In the genomic region with DNA sequence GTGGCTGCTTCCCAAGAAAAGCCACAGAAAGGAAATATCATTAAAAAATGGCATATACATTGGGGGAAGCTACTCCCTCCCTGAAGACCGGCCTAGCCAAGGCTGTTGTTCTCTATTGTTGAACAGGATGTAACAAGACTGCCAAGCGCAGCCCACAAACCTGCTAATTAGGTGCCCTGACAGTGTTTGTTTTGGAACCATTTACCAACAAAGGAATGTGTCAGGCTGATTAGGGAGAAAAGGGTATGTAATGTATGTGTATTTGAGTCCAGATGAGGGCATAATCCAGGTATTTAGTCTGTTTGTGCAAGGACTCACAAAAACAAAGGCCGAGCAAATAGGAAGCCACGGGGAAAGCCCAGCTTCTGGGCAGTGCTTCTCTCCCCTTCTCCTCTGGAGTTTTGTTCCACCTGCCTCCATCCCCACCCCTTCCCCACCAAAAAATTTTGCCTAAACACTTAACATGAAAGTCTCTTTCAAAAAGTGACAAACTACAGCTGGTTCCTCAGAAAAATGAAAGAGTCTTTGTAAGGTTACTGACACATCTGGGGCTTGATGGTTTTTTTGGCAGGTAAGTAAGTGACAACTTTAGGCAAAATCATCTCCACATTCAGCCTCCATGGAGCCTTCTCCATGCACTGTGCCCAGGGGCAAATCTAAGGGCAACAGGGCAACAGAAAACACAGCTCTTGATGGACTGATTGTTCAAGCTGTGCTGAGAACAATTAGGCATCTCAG, we compare ENCODE assay signal across 10 cellular contexts.
DNase-seq lines count a peak whose midpoint lies in the region; ATAC-seq and TF ChIP-seq lines count a peak whose summit lies in the region.
"Had no signal": no experiment of that assay in that cellular context is flagged by ENCODE, and none has a peak within 500 bp of the region (broad histone marks: within the 10 kb centered on the region; RNA-seq: fewer than 3 reads in every experiment).

No MANE protein-coding gene starts in this region.

- no peaks in the 10 kb centered on the region for H3K27me3 Mint-ChIP-seq in natural killer cell (ENCODE audit: low read depth in 2 of 2)
- H3K27me3 Mint-ChIP-seq: activated naive CD8-positive, alpha-beta T cell had no signal

- intact Hi-C loops in colonic mucosa (cut with DNase I), result no loop called here
- intact Hi-C loops in natural killer cell (cut with micrococcal nuclease), result no loop called here

- no peaks in the 10 kb centered on the region for H3K36me3 Mint-ChIP-seq in natural killer cell

- no peaks in the 10 kb centered on the region for H3K36me3 ChIP-seq in colonic mucosa
- H3K36me3 ChIP-seq in tibial nerve, result no peaks in the 10 kb centered on the region

- no peak for TF ChIP-seq EP300 in tibial nerve (IDR thresholded peaks at IDR 0.05)

- H3K9me3 ChIP-seq in colonic mucosa (no peaks in the 10 kb centered on the region), tibial nerve (no peaks in the 10 kb centered on the region)

- peak overlapping the region; percentile 57 for H3K4me3 Mint-ChIP-seq in natural killer cell
- H3K4me3 Mint-ChIP-seq: activated naive CD8-positive, alpha-beta T cell had no signal

- H3K4me3 ChIP-seq in colonic mucosa (no peak overlapping the region), tibial nerve (no peak overlapping the region)

- 66 to 70% methylated on average over 4 of the region's 4 CpGs for WGBS in tibial nerve, 2 donors

- TF ChIP-seq CTCF in colonic mucosa (IDR thresholded peaks at IDR 0.05) (no peak), natural killer cell (IDR thresholded peaks at IDR 0.05) (no peak), tibial nerve (IDR thresholded peaks at IDR 0.05) (no peak)

- peaks cover 18 to 28% of the 10 kb centered on the region in 2 donors for H3K4me1 Mint-ChIP-seq in natural killer cell

- peak overlapping the region; percentile 82 for H3K27ac ChIP-seq in colonic mucosa
- H3K27ac ChIP-seq in tibial nerve, result peak overlapping the region in 2 of 4 donors; percentile 19 to 48

- H3K4me1 ChIP-seq in colonic mucosa (peaks cover 6% of the 10 kb centered on the region), tibial nerve (peaks cover 0 to 7% (median 3%) of the 10 kb centered on the region in 4 donors)

- TF ChIP-seq POLR2A in tibial nerve (IDR thresholded peaks at IDR 0.05), result no peak

- DNase-seq in Daoy (ENCODE audit: low read depth), result peak; percentile 93
- DNase-seq in NCI-H2081 treated with DMSO at 0.1 percent for 48 hours (lab: John Stamatoyannopoulos, UW), result peak; percentile 90
- DNase-seq in colonic mucosa, result peak; percentile 83
- no peak for DNase-seq in natural killer cell
- no peak for DNase-seq in tibial nerve (ENCODE audit: low spot score in 2 of 2)
- DNase-seq: NCI-H446 had no signal

- H3K9ac ChIP-seq in colonic mucosa (ENCODE audit: low read depth in 2 of 2, low read length in 2 of 2), result peak overlapping the region in 1 of 2 donors; percentile 53

- H3K27me3 ChIP-seq in colonic mucosa (no peaks in the 10 kb centered on the region), tibial nerve (no peaks in the 10 kb centered on the region)

- ATAC-seq in natural killer cell (peak; percentile 71 to 93 (median 76)), GM21717 (IDR thresholded peaks at IDR 0.05; ENCODE audit: unreplicated experiment) (no peak), GM19463 (IDR thresholded peaks at IDR 0.05; ENCODE audit: unreplicated experiment) (no peak), GM19328 (IDR thresholded peaks at IDR 0.05; ENCODE audit: unreplicated experiment) (no peak)

- no peaks in the 10 kb centered on the region for H3K9me3 Mint-ChIP-seq in natural killer cell

- peak overlapping the region; percentile 86 to 87 for H3K27ac Mint-ChIP-seq in natural killer cell
- H3K27ac Mint-ChIP-seq: activated naive CD8-positive, alpha-beta T cell had no signal

Comparison
In these comparisons a context has a peak if more than half of its experiments do, and no peak if none do; other contexts are left out.
1. DNase-seq: peak in Daoy (single experiment), NCI-H2081 treated with DMSO at 0.1 percent for 48 hours (single experiment) and colonic mucosa (single experiment); none in natural killer cell (single experiment) and tibial nerve (0 of 2).
2. ATAC-seq: peak in natural killer cell (3 of 3); none in GM21717 (single experiment), GM19463 (single experiment) and GM19328 (single experiment).